In genomic region chr11:106840993-106841392, GRCh38 we compare ENCODE assay signal across 25 cellular contexts.
DNase-seq lines count a peak whose midpoint lies in the region; ATAC-seq and TF ChIP-seq lines count a peak whose summit lies in the region.
"Had no signal": no experiment of that assay in that cellular context is flagged by ENCODE, and none has a peak within 500 bp of the region (broad histone marks: within the 10 kb centered on the region; RNA-seq: fewer than 3 reads in every experiment).

No MANE protein-coding gene starts in this region.

- H3K27ac ChIP-seq in endodermal cell (ENCODE audit: low read depth, low read length): no peak overlapping the region
- H3K27ac ChIP-seq: BLaER1, KMS-11, RWPE1 had no signal

- H3K27me3 Mint-ChIP-seq in endodermal cell (ENCODE audit: insufficient read depth) (no peaks in the 10 kb centered on the region), HFFc6 (ENCODE audit: insufficient read depth) (no peaks in the 10 kb centered on the region)
- H3K27me3 Mint-ChIP-seq: CD4-positive, CD25-positive, alpha-beta regulatory T cell; IgD-negative memory B cell had no signal

- H3K36me3 ChIP-seq in endodermal cell (ENCODE audit: control insufficient read depth, insufficient read depth, low read length): no peaks in the 10 kb centered on the region
- H3K36me3 ChIP-seq: BLaER1 had no signal

- ATAC-seq in GM21737 (IDR thresholded peaks at IDR 0.05; ENCODE audit: unreplicated experiment) (no peak), GM21576 (IDR thresholded peaks at IDR 0.05; ENCODE audit: unreplicated experiment) (no peak)
- ATAC-seq: GM12878 had no signal

- no peaks in the 10 kb centered on the region for H3K36me3 Mint-ChIP-seq in endodermal cell (ENCODE audit: low read depth)
- H3K36me3 Mint-ChIP-seq in HFFc6 (ENCODE audit: low read depth): no peaks in the 10 kb centered on the region
- H3K36me3 Mint-ChIP-seq: CD4-positive, CD25-positive, alpha-beta regulatory T cell; IgD-negative memory B cell had no signal

- WGBS in endodermal cell (ENCODE audit: insufficient coverage in 1 of 2, insufficient read length in 1 of 2), 2 experiments: 80 to 83% methylated on average over 1 to 3 of the region's 3 CpGs

- H3K4me3 Mint-ChIP-seq in endodermal cell (no peak overlapping the region), HFFc6 (no peak overlapping the region)
- H3K4me3 Mint-ChIP-seq: CD4-positive, CD25-positive, alpha-beta regulatory T cell; IgD-negative memory B cell; T-helper 1 cell treated with Interleukin-12 subunit alpha and Interleukin-12 subunit beta and Interleukin-4 antibody, amounts not matched to agents 30 μg/mL and 1 μg/mL, for 36 hours had no signal

- DNase-seq in ACHN (peak; percentile 4), HT1080 (ENCODE audit: low read depth) (peak; percentile 20), RPMI7951 (ENCODE audit: low read depth) (peak; percentile 3), endodermal cell (no peak), HFFc6 (no peak)
- DNase-seq: 8988T; CD4-positive, CD25-positive, alpha-beta regulatory T cell; DMS153; H7; MV-4-11; NCI-H1105 treated with DMSO at 0.1 percent for 48 hours; NCI-H146; NCI-H2029; NCI-H446 treated with DMSO at 0.1 percent for 48 hours; NCI-H526; NCI-H82; SHP77 had no signal

- H3K27me3 ChIP-seq in endodermal cell (ENCODE audit: control insufficient read depth, insufficient read depth, low read length, poor library complexity, severe bottlenecking): peaks cover 12% of the 10 kb centered on the region
- H3K27me3 ChIP-seq: BLaER1 had no signal

- H3K9me3 Mint-ChIP-seq in endodermal cell (no peaks in the 10 kb centered on the region), HFFc6 (peaks cover 12% of the 10 kb centered on the region)

- H3K4me3 ChIP-seq in endodermal cell (ENCODE audit: low read length): no peak overlapping the region
- H3K4me3 ChIP-seq: BLaER1, GM12878 had no signal

- in situ Hi-C loops in ACHN (cut with HindIII; ENCODE audit: low pct_ligation_motif_present, low pct_unique_long_range_greater_than_20kb, low sequenced_read_pairs): no loop called here

- H3K9ac ChIP-seq in endodermal cell (ENCODE audit: extremely low read depth, low read length, poor library complexity, severe bottlenecking): no peak overlapping the region
- H3K9ac ChIP-seq: BLaER1, KMS-11 had no signal

- no peak overlapping the region for H3K27ac Mint-ChIP-seq in endodermal cell
- H3K27ac Mint-ChIP-seq in HFFc6: no peak overlapping the region
- H3K27ac Mint-ChIP-seq: CD4-positive, CD25-positive, alpha-beta regulatory T cell; IgD-negative memory B cell; T-helper 1 cell treated with Interleukin-12 subunit alpha and Interleukin-12 subunit beta and Interleukin-4 antibody, amounts not matched to agents 30 μg/mL and 1 μg/mL, for 36 hours had no signal

- no peaks in the 10 kb centered on the region for H3K9me3 ChIP-seq in endodermal cell (ENCODE audit: control insufficient read depth, low read length)
- H3K9me3 ChIP-seq: BLaER1 had no signal

- H3K4me1 ChIP-seq in endodermal cell (ENCODE audit: control insufficient read depth, insufficient read depth, low read length): no peaks in the 10 kb centered on the region
- H3K4me1 ChIP-seq: BLaER1 had no signal

- TF ChIP-seq CTCF in endodermal cell (conservative IDR thresholded peaks at IDR 0.05) (peak; percentile 45), HFFc6 (IDR thresholded peaks at IDR 0.05) (no peak)

- H3K4me1 Mint-ChIP-seq in endodermal cell (peaks cover 28% of the 10 kb centered on the region), HFFc6 (ENCODE audit: low read depth) (no peaks in the 10 kb centered on the region)
- H3K4me1 Mint-ChIP-seq: CD4-positive, CD25-positive, alpha-beta regulatory T cell; IgD-negative memory B cell had no signal

Comparison
In these comparisons a context has a peak if more than half of its experiments do, and no peak if none do; other contexts are left out.
1. DNase-seq: peak in ACHN (single experiment), HT1080 (single experiment) and RPMI7951 (single experiment); none in endodermal cell (single experiment) and HFFc6 (single experiment).